Comparison of ENCODE assay signal across 21 cellular contexts in the genomic region with DNA sequence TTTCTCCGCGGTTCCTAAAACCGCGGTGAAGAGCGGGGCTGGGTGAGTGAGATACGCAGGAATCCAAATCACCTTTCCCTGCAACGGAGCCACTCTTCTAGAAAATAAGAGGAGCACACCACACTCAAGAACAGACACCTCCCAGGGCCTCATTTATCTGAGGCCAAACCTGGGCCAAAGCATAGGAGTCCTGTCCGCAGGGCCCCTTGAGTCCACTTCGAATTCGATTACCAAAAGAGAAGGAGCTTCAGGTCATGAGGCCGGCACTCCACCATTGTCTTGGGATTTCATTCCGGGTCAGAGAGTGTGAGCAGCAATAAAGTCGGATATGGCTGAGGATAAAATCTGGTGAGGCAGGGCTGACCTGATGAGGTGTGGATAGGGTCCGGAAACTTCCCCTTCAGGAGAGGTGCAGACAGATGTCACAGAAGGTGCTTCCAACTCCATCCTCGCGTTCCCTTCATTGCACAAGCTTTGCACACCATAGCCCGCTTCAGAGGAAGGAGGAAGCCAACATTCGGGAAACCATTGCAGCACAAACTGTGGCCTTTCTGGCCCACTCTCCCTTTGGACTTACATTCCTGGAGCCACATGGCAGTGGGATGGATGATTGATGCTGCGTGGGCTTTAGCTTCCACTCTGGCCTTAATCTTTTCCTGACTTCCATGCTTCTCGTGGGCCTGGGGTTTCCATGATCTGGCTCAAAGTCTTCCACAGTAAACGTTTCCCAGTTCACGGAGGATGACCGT. TPM values are rescaled to one million over a fixed set of nuclear protein-coding genes. Genes with fewer than 3 reads are reported as not detected.
DNase-seq lines count a peak whose midpoint lies in the region; ATAC-seq, FAIRE-seq and TF ChIP-seq lines count a peak whose summit lies in the region.
"Had no signal": no experiment of that assay in that cellular context is flagged by ENCODE, and none has a peak within 500 bp of the region (broad histone marks: within the 10 kb centered on the region; RNA-seq: fewer than 3 reads in every experiment).

No MANE protein-coding gene starts in this region.

- no peak for FAIRE-seq in GM12892 (lab: Jason Lieb, UNC)
- FAIRE-seq: A549, HTR-8/SVneo had no signal

- ATAC-seq in lung (ENCODE audit: insufficient read depth, low FRiP score) = no peak
- ATAC-seq in HG03139 (IDR thresholded peaks at IDR 0.05; ENCODE audit: unreplicated experiment) = no peak
- ATAC-seq: A549 had no signal

- WGBS in lung, 2 donors = 87 to 88% methylated on average over 23 of the region's 23 CpGs
- 67 to 69% methylated on average over 23 of the region's 23 CpGs for WGBS in testis, 2 donors

- TF ChIP-seq CTCF in lung (IDR thresholded peaks at IDR 0.05; ENCODE audit: control extremely low read depth, extremely low read depth) = no peak
- no peak for TF ChIP-seq CTCF in vagina (IDR thresholded peaks at IDR 0.05)
- TF ChIP-seq CTCF in testis (IDR thresholded peaks at IDR 0.05) = no peak

- H3K4me1 ChIP-seq in lung (ENCODE audit: control insufficient read depth in 2 of 2, insufficient read depth in 2 of 2, low read length in 2 of 2) (peaks cover 0 to 6% of the 10 kb centered on the region in 2 donors), vagina (peaks cover 6% of the 10 kb centered on the region), testis (no peaks in the 10 kb centered on the region)
- H3K4me1 ChIP-seq: A549 had no signal

- no peaks in the 10 kb centered on the region for H3K27me3 ChIP-seq in lung (ENCODE audit: control insufficient read depth, insufficient read depth)
- H3K27me3 ChIP-seq in vagina = no peaks in the 10 kb centered on the region
- H3K27me3 ChIP-seq in testis = no peaks in the 10 kb centered on the region
- H3K27me3 ChIP-seq: MG63 had no signal

- H3K4me3 ChIP-seq in lung (no peak overlapping the region), vagina (no peak overlapping the region), testis (no peak overlapping the region)
- H3K4me3 ChIP-seq: A549, GM23248, MG63 had no signal

- H3K36me3 ChIP-seq in lung (ENCODE audit: control insufficient read depth in 2 of 2, insufficient read depth in 2 of 2, low read length in 2 of 2) (no peaks in the 10 kb centered on the region), vagina (no peaks in the 10 kb centered on the region), testis (ENCODE audit: low read depth, missing control alignments) (no peaks in the 10 kb centered on the region)
- H3K36me3 ChIP-seq: MG63 had no signal

- peak; percentile 21 for DNase-seq in activated CD8-positive, alpha-beta memory T cell treated with anti-CD3 and anti-CD28 coated beads for 24 hours
- no peak for DNase-seq in activated CD8-positive, alpha-beta memory T cell treated with anti-CD3 and anti-CD28 coated beads, Interleukin-2, amount 50 U/mL, for 48 hours
- DNase-seq in GM12892 (ENCODE audit: insufficient read length) (peak; percentile 0), lung (ENCODE audit: low spot score) (peak; percentile 17), vagina (ENCODE audit: extremely low spot score in 2 of 2) (peak; percentile 74 to 75), testis (no peak)
- DNase-seq: C1 segment of cervical spinal cord; CD8-positive, alpha-beta memory T cell; DMS79; GM23248; HCEC 1CT; Kasumi-1; MG63; NCI-H1048; NCI-H2029; NCI-H345; NCI-H524 treated with DMSO at 0.1 percent for 48 hours; SHP77 treated with DMSO at 0.1 percent for 48 hours had no signal

- no peak overlapping the region for H3K27ac ChIP-seq in lung (ENCODE audit: low read depth in 1 of 2, low read length in 1 of 2)
- no peak overlapping the region for H3K27ac ChIP-seq in vagina
- H3K27ac ChIP-seq in testis = no peak overlapping the region
- H3K27ac ChIP-seq: A549, GM23248 had no signal

- TF ChIP-seq POLR2A in GM12892 (IDR thresholded peaks at IDR 0.05; ENCODE audit: low read depth, low read length) (no peak), vagina (IDR thresholded peaks at IDR 0.05) (no peak), testis (IDR thresholded peaks at IDR 0.05) (no peak)

- intact Hi-C loops in vagina (cut with DNase I) = no loop called here
- intact Hi-C loops in testis (cut with DNase I; ENCODE audit: low total_unique reads) = no loop called here

- peaks cover 0 to 25% of the 10 kb centered on the region in 2 donors for H3K9me3 ChIP-seq in lung (ENCODE audit: control insufficient read depth in 2 of 2, insufficient read depth in 1 of 2, low read length in 1 of 2)
- no peaks in the 10 kb centered on the region for H3K9me3 ChIP-seq in vagina
- H3K9me3 ChIP-seq in testis = no peaks in the 10 kb centered on the region
- H3K9me3 ChIP-seq: MG63 had no signal

RNA-seq across cellular contexts. Expression of a gene that starts 27.2 kb away (rescaled TPM):
- polyA plus RNA-seq in GM12892 (2012; ENCODE audit: missing spikeins) = 6.1 TPM
- total RNA-seq in lung = 10 to 100 TPM; 12.4 to 15.7 TPM
- 1 to 10 TPM; 3.0 to 5.0 TPM for polyA plus RNA-seq in lung
- 47.4 TPM for total RNA-seq in vagina
- total RNA-seq in testis = 10 to 100 TPM; 13.6 to 36.0 TPM
- 10.6 TPM for polyA plus RNA-seq in testis (ENCODE audit: insufficient read depth, low read depth, low replicate concordance)

Comparison
In these comparisons a context has a peak if more than half of its experiments do, and no peak if none do; other contexts are left out.
1. DNase-seq: peak in activated CD8-positive, alpha-beta memory T cell treated with anti-CD3 and anti-CD28 coated beads for 24 hours (single experiment), GM12892 (single experiment), lung (single experiment) and vagina (2 of 2); none in activated CD8-positive, alpha-beta memory T cell treated with anti-CD3 and anti-CD28 coated beads, Interleukin-2, amount 50 U/mL, for 48 hours (single experiment) and testis (single experiment).